In genomic region chr15:70507772-70508351, GRCh38 we compare ENCODE assay signal across 1 cellular context.
TF ChIP-seq lines count a peak whose summit lies in the region.

No MANE protein-coding gene starts in this region.

TF ChIP-seq in HEK293, 187 proteins besides CTCF, POLR2A, EP300 and RAD21 (continued from another document):
- TF ChIP-seq ZBTB26 (tag by site-specific recombination; optimal IDR thresholded peaks at IDR 0.05) (peak; percentile 23), ZNF837 (tag by site-specific recombination; IDR thresholded peaks at IDR 0.05) (no peak)
